In genomic region chr4:2798399-2799301, GRCh38 we compare ENCODE assay signal across 8 cellular contexts. TPM values are rescaled to one million over a fixed set of nuclear protein-coding genes. Genes with fewer than 3 reads are reported as not detected.
DNase-seq lines count a peak whose midpoint lies in the region; ATAC-seq, FAIRE-seq and TF ChIP-seq lines count a peak whose summit lies in the region.

No MANE protein-coding gene starts in this region.

- H3K4me1 ChIP-seq in HEK293 (ENCODE audit: control insufficient read depth, insufficient read depth, low read length) (no peaks in the 10 kb centered on the region), Panc1 (ENCODE audit: control insufficient read depth, insufficient read depth, low read length) (peaks cover 76% of the 10 kb centered on the region), GM12878 (ENCODE audit: control insufficient read depth, insufficient read depth, low read length) (peaks cover 58% of the 10 kb centered on the region), upper lobe of right lung (peaks cover 93% of the 10 kb centered on the region)

- FAIRE-seq in GM12878 (lab: Jason Lieb, UNC), result peak; percentile 88

- peak overlapping the region; percentile 31 for H2AFZ ChIP-seq in GM12878 (ENCODE audit: control insufficient read depth, low read depth, low read length)

- TF ChIP-seq POLR2A in GM12878 (IDR thresholded peaks at IDR 0.05; ENCODE audit: low read depth, low read length), result no peak

- H3K9me3 ChIP-seq in HEK293 (ENCODE audit: control insufficient read depth, insufficient read depth, low read depth, low read length) (no peaks in the 10 kb centered on the region), Panc1 (ENCODE audit: control insufficient read depth, insufficient read depth, low read depth, low read length) (no peaks in the 10 kb centered on the region), GM12878 (replicated peaks; ENCODE audit: control insufficient read depth, insufficient read depth, low read length) (no peaks in the 10 kb centered on the region), upper lobe of right lung (no peaks in the 10 kb centered on the region)

- BruUV-seq in Panc1 (replicated peaks; lab: Mats Ljungman, UMichigan) (no TSS peak), GM12878 (replicated peaks; lab: Mats Ljungman, UMichigan) (no TSS peak)

- in situ Hi-C loops in Panc1 (cut with HindIII; ENCODE audit: low pct_unique_long_range_greater_than_20kb, low sequenced_read_pairs), result no loop called here
- in situ Hi-C loops in GM12878 (cut with MboI), result no loop called here

- DNase-seq in GM12864 (ENCODE audit: low read depth) (no peak), Panc1 (ENCODE audit: low read depth, low spot score) (no peak), GM12878 (ENCODE audit: low read depth, low spot score) (no peak), lung microvascular endothelial cell (ENCODE audit: low read depth in 2 of 2) (peak; percentile 63 to 86), upper lobe of right lung (peak; percentile 85), D341Med (ENCODE audit: low spot score) (no peak), DMS114 treated with DMSO at 0.1 percent for 48 hours (lab: John Stamatoyannopoulos, UW; ENCODE audit: unreplicated experiment) (no peak)

- H3K27ac ChIP-seq in HEK293 (ENCODE audit: extremely low read depth, low read depth, low read length) (no peak overlapping the region), Panc1 (ENCODE audit: low read length) (peak overlapping the region; percentile 89), GM12878 (ENCODE audit: control insufficient read depth, insufficient read depth) (peak overlapping the region; percentile 57), upper lobe of right lung (peak overlapping the region; percentile 87)

- WGBS in GM12878 (ENCODE audit: insufficient coverage, insufficient replicate concordance, low lambda C conversion rate, missing lambda C conversion rate), result 6% methylated on average over 28 of the region's 33 CpGs

- TF ChIP-seq RAD21 in GM12878 (IDR thresholded peaks at IDR 0.05; ENCODE audit: insufficient read depth, low read depth, low read length), result no peak

- intact Hi-C loops in Panc1 (cut with micrococcal nuclease; ENCODE audit: unreplicated experiment), result loop anchor here (10.0 kb wide), 1 partner anchor 136 kb away; no protein-coding TSS in a partner anchor
- intact Hi-C loops in GM12878 (cut with micrococcal nuclease; ENCODE audit: unreplicated experiment), result no loop called here
- intact Hi-C loops in upper lobe of right lung (cut with DNase I), result no loop called here

- peak overlapping the region; percentile 60 for H3K4me2 ChIP-seq in GM12878 (ENCODE audit: control insufficient read depth, insufficient read depth)

- no peaks in the 10 kb centered on the region for H3K27me3 ChIP-seq in Panc1 (ENCODE audit: control insufficient read depth, insufficient read depth, low read length)
- no peaks in the 10 kb centered on the region for H3K27me3 ChIP-seq in GM12878 (replicated peaks in 1 of 2; ENCODE audit: control insufficient read depth in 2 of 2, insufficient read depth in 2 of 2, low read length in 1 of 2)
- H3K27me3 ChIP-seq in upper lobe of right lung, result no peaks in the 10 kb centered on the region

- H3K79me2 ChIP-seq in GM12878 (ENCODE audit: control insufficient read depth, insufficient read depth, low read length), result peaks cover 38% of the 10 kb centered on the region

- CTCF ChIA-PET in HEK293 (lab: Yijun Ruan, JAX), result no interaction called here
- CTCF ChIA-PET in Panc1 (lab: Charles Lee), result no interaction called here
- CTCF ChIA-PET in GM12878 (lab: Yijun Ruan, JAX), result interaction anchor here (0.7 to 4.5 kb wide), 5 partner anchors 11 to 156 kb away, joined by 3 to 17 read pairs (median 5); no protein-coding TSS in a partner anchor

- peak overlapping the region; percentile 52 for H3K4me3 ChIP-seq in GM12864 (ENCODE audit: low read depth, low read length)
- no peak overlapping the region for H3K4me3 ChIP-seq in HEK293 (ENCODE audit: low read depth, low read length)
- H3K4me3 ChIP-seq in Panc1 (ENCODE audit: low read depth in 2 of 2, low read length in 2 of 2), result peak overlapping the region; percentile 29 to 57
- H3K4me3 ChIP-seq in GM12878, result peak overlapping the region; percentile 77
- peak overlapping the region; percentile 43 for H3K4me3 ChIP-seq in upper lobe of right lung

- SMC1A ChIA-PET in GM12878 (lab: Charles Lee; ENCODE audit: uncharacterized antibody, unreplicated experiment), result interaction anchor here (0.8 to 6.2 kb wide), 10 partner anchors 11 to 155 kb away, joined by 3 to 49 read pairs (median 4); no protein-coding TSS in a partner anchor

- POLR2A ChIA-PET in HEK293 (lab: Yijun Ruan, JAX), result no interaction called here
- POLR2A ChIA-PET in Panc1 (lab: Charles Lee), result no interaction called here
- POLR2A ChIA-PET in GM12878 (lab: Charles Lee), result interaction anchor here (0.5 to 6.7 kb wide), 10 partner anchors 11 to 157 kb away, joined by 3 to 57 read pairs (median 5); partner anchors contain the start of gene TNIP2

- RAD21 ChIA-PET in GM12878 (lab: Charles Lee; ENCODE audit: unreplicated experiment), result interaction anchor here (0.6 to 5.4 kb wide), 4 partner anchors 12 to 156 kb away, joined by 3 to 43 read pairs (median 4); no protein-coding TSS in a partner anchor

- peak; percentile 48 for ATAC-seq in Panc1
- peak; percentile 60 for ATAC-seq in GM12878
- peak; percentile 55 for ATAC-seq in upper lobe of right lung

- no peak for TF ChIP-seq EP300 in GM12878 (IDR thresholded peaks at IDR 0.05; ENCODE audit: borderline replicate concordance in 1 of 2, control insufficient read depth in 1 of 2, low read depth in 2 of 2, low read length in 2 of 2)

- H4K20me1 ChIP-seq in GM12878 (ENCODE audit: control insufficient read depth, insufficient read depth), result no peaks in the 10 kb centered on the region

- H3K36me3 ChIP-seq in HEK293 (ENCODE audit: control insufficient read depth in 2 of 2, insufficient read depth in 1 of 2, low read length in 2 of 2) (no peaks in the 10 kb centered on the region), Panc1 (ENCODE audit: control insufficient read depth, insufficient read depth, low read length) (no peaks in the 10 kb centered on the region), GM12878 (ENCODE audit: control insufficient read depth in 2 of 2, insufficient read depth in 2 of 2, low read length in 1 of 2) (no peaks in the 10 kb centered on the region; a peak in 1 of 4 replicates), upper lobe of right lung (no peaks in the 10 kb centered on the region)

- H3K9ac ChIP-seq in GM12878 (ENCODE audit: control insufficient read depth, insufficient read depth, low read length), result peak overlapping the region; percentile 44

- TF ChIP-seq CTCF in GM12864 (IDR thresholded peaks at IDR 0.05; ENCODE audit: low read depth, low read length, missing control alignments) (no peak), HEK293 (tag by site-specific recombination; IDR thresholded peaks at IDR 0.05) (no peak), Panc1 (IDR thresholded peaks at IDR 0.05) (no peak), GM12878 (IDR thresholded peaks at IDR 0.05 in 2 of 3, conservative IDR thresholded peaks at IDR 0.05 in 1 of 3; ENCODE audit: control insufficient read depth in 2 of 3, extremely low read depth in 1 of 3, insufficient read depth in 1 of 3, low read depth in 3 of 3, low read length in 3 of 3) (no peak), upper lobe of right lung (IDR thresholded peaks at IDR 0.05) (no peak)

RNA-seq across cellular contexts. Expression of gene SH3BP2, which starts 5.8 kb away (rescaled TPM):
- 93.4 TPM for total RNA-seq in Panc1 (2021; ENCODE audit: unreplicated experiment)
- 56.2 TPM for polyA plus RNA-seq in Panc1 (2012; ENCODE audit: insufficient read length)
- total RNA-seq in GM12878 (2013; cell fraction: nucleolus; rRNA removed), result 275 and 349 TPM in 2 replicates
- 35.5 and 40.9 TPM in 2 replicates for total RNA-seq in GM12878 (2014; rRNA removed)
- 17.5 and 19.0 TPM in 2 replicates for total RNA-seq in GM12878 (2014; rRNA removed; fragmentation: Illumina TruSeq; extraction: Trizol)
- total RNA-seq in GM12878 (2021), result 51.1 and 61.8 TPM in 2 replicates
- 9.0 TPM for polyA plus RNA-seq in GM12878 (2011; ENCODE audit: low read depth)
- polyA plus RNA-seq in GM12878 (2011; rRNA removed), result 18.0 and 37.1 TPM in 2 replicates
- polyA plus RNA-seq in GM12878 (2011; cell fraction: cytosol; rRNA removed), result 35.7 and 42.6 TPM in 2 replicates
- 270 and 290 TPM in 2 replicates for polyA plus RNA-seq in GM12878 (2011; cell fraction: nucleus; rRNA removed)
- polyA plus RNA-seq in GM12878 (2012), result 30.0 and 35.3 TPM in 2 replicates
- polyA plus RNA-seq in GM12878 (2014; fragmentation: Illumina TruSeq; extraction: Trizol), result 7.8 and 18.3 TPM in 2 replicates
- 1 to 10 TPM; 1.1 TPM for polyA plus RNA-seq in GM12878 (2014; fragmentation: Nextera tagmentation; extraction: Ambion mirVana)
- polyA plus RNA-seq in GM12878 (2014; rRNA removed), result 54.7 and 57.8 TPM in 2 replicates
- 10 to 100 TPM; 23.0 to 24.8 TPM for polyA plus RNA-seq in GM12878 (2016; fragmentation: Nextera tagmentation; extraction: Ambion mirVana)
- polyA minus RNA-seq in GM12878 (2011; rRNA and poly(A)+ RNA removed), result 72.7 and 138 TPM in 2 replicates
- polyA minus RNA-seq in GM12878 (2011; cell fraction: cytosol; rRNA and poly(A)+ RNA removed), result 8.9 and 18.7 TPM in 2 replicates
- polyA minus RNA-seq in GM12878 (2011; cell fraction: nucleus; rRNA and poly(A)+ RNA removed), result 47.3 and 86.5 TPM in 2 replicates
- total RNA-seq in lung microvascular endothelial cell, result 12.2 and 14.5 TPM in 2 replicates
- 99.0 TPM for total RNA-seq in upper lobe of right lung

RNA-seq across cellular contexts. Expression of gene TNIP2, which starts 42.5 kb away (rescaled TPM):
- total RNA-seq in Panc1 (2021; ENCODE audit: unreplicated experiment), result 60.3 TPM
- 59.6 TPM for polyA plus RNA-seq in Panc1 (2012; ENCODE audit: insufficient read length)
- 48.2 and 58.3 TPM in 2 replicates for total RNA-seq in GM12878 (2013; cell fraction: nucleolus; rRNA removed)
- total RNA-seq in GM12878 (2014; rRNA removed), result 55.0 and 59.8 TPM in 2 replicates
- 29.1 and 29.8 TPM in 2 replicates for total RNA-seq in GM12878 (2014; rRNA removed; fragmentation: Illumina TruSeq; extraction: Trizol)
- 62.9 and 64.8 TPM in 2 replicates for total RNA-seq in GM12878 (2021)
- polyA plus RNA-seq in GM12878 (2011; ENCODE audit: low read depth), result 29.9 TPM
- 27.9 and 42.0 TPM in 2 replicates for polyA plus RNA-seq in GM12878 (2011; rRNA removed)
- 41.0 and 63.7 TPM in 2 replicates for polyA plus RNA-seq in GM12878 (2011; cell fraction: cytosol; rRNA removed)
- 126 and 142 TPM in 2 replicates for polyA plus RNA-seq in GM12878 (2011; cell fraction: nucleus; rRNA removed)
- polyA plus RNA-seq in GM12878 (2012), result 48.8 and 57.0 TPM in 2 replicates
- polyA plus RNA-seq in GM12878 (2014; fragmentation: Illumina TruSeq; extraction: Trizol), result 7.1 and 21.4 TPM in 2 replicates
- 1 to 10 TPM; 1.4 to 3.4 TPM for polyA plus RNA-seq in GM12878 (2014; fragmentation: Nextera tagmentation; extraction: Ambion mirVana)
- 64.9 and 68.5 TPM in 2 replicates for polyA plus RNA-seq in GM12878 (2014; rRNA removed)
- 10 to 100 TPM; 49.1 to 59.0 TPM for polyA plus RNA-seq in GM12878 (2016; fragmentation: Nextera tagmentation; extraction: Ambion mirVana)
- 19.1 and 31.1 TPM in 2 replicates for polyA minus RNA-seq in GM12878 (2011; rRNA and poly(A)+ RNA removed)
- 13.6 and 13.8 TPM in 2 replicates for polyA minus RNA-seq in GM12878 (2011; cell fraction: cytosol; rRNA and poly(A)+ RNA removed)
- 17.2 and 30.8 TPM in 2 replicates for polyA minus RNA-seq in GM12878 (2011; cell fraction: nucleus; rRNA and poly(A)+ RNA removed)
- 58.4 and 70.6 TPM in 2 replicates for total RNA-seq in lung microvascular endothelial cell
- 43.4 TPM for total RNA-seq in upper lobe of right lung

RNA-seq across cellular contexts. Expression of gene ADD1, which starts 45.0 kb away (rescaled TPM):
- total RNA-seq in Panc1 (2021; ENCODE audit: unreplicated experiment) (158 TPM), GM12878 (2014; rRNA removed) (128 and 136 TPM in 2 replicates), GM12878 (2014; rRNA removed; fragmentation: Illumina TruSeq; extraction: Trizol) (65.6 and 70.1 TPM in 2 replicates), GM12878 (2021) (182 and 183 TPM in 2 replicates), lung microvascular endothelial cell (129 and 156 TPM in 2 replicates), upper lobe of right lung (286 TPM)
- 126 TPM for polyA plus RNA-seq in Panc1 (2012; ENCODE audit: insufficient read length)
- total RNA-seq in GM12878 (2013; cell fraction: nucleolus; rRNA removed), result 321 and 355 TPM in 2 replicates
- polyA plus RNA-seq in GM12878 (2011; ENCODE audit: low read depth), result 61.6 TPM
- polyA plus RNA-seq in GM12878 (2011; rRNA removed) (75.4 and 93.5 TPM in 2 replicates), GM12878 (2014; fragmentation: Illumina TruSeq; extraction: Trizol) (97.2 and 107 TPM in 2 replicates), GM12878 (2014; fragmentation: Nextera tagmentation; extraction: Ambion mirVana) (10 to 100 TPM; 21.6 to 50.2 TPM), GM12878 (2014; rRNA removed) (113 and 126 TPM in 2 replicates), GM12878 (2016; fragmentation: Nextera tagmentation; extraction: Ambion mirVana) (100 to 1,000 TPM; 113 to 116 TPM)
- polyA plus RNA-seq in GM12878 (2011; cell fraction: cytosol; rRNA removed), result 103 and 152 TPM in 2 replicates
- polyA plus RNA-seq in GM12878 (2011; cell fraction: nucleus; rRNA removed), result 199 and 226 TPM in 2 replicates
- 119 and 148 TPM in 2 replicates for polyA plus RNA-seq in GM12878 (2012)
- polyA minus RNA-seq in GM12878 (2011; rRNA and poly(A)+ RNA removed), result 79.6 and 95.6 TPM in 2 replicates
- polyA minus RNA-seq in GM12878 (2011; cell fraction: cytosol; rRNA and poly(A)+ RNA removed), result 36.4 and 43.2 TPM in 2 replicates
- polyA minus RNA-seq in GM12878 (2011; cell fraction: nucleus; rRNA and poly(A)+ RNA removed), result 57.1 and 78.0 TPM in 2 replicates

Comparison
In these comparisons a context has a peak if more than half of its experiments do, and no peak if none do; other contexts are left out.
1. DNase-seq: peak in lung microvascular endothelial cell (2 of 2) and upper lobe of right lung (single experiment); none in GM12864 (single experiment), Panc1 (single experiment), GM12878 (single experiment), D341Med (single experiment) and DMS114 treated with DMSO at 0.1 percent for 48 hours (single experiment).
2. Peak in every context shown above with its lines, with median percentiles within 50 percentile points of each other: ATAC-seq.